25 cellular contexts compared by ENCODE assay signal in the genomic region with DNA sequence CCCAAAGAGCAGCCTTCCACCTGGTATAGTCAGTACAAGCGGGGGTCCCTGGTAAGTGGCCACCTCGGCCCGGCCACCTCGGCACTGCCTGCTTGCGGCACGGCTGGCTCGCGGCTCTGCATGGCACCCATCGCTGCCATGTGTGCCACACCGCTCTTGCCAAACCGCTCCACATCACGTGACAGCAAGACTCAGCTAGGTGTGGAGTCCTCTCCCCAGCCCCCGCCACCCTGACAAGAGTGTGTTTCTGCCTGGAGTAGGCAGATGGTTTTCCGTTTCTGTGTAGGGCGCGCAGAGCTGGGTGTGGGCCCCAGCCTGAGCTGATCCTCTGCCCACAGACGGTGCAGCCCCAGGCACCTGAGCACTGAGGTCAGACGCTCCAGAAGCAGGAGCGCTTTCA. TPM values are rescaled to one million over a fixed set of nuclear protein-coding genes. Genes with fewer than 3 reads are reported as not detected.
A peak's percentile ranks its signal among the peaks of the same experiment; 100 is the strongest.
DNase-seq lines count a peak whose midpoint lies in the region; ATAC-seq, FAIRE-seq and TF ChIP-seq lines count a peak whose summit lies in the region.
"Had no signal": no experiment of that assay in that cellular context is flagged by ENCODE, and none has a peak within 500 bp of the region (broad histone marks: within the 10 kb centered on the region; RNA-seq: fewer than 3 reads in every experiment).

No MANE protein-coding gene starts in this region.

- H4K8ac ChIP-seq in neuronal stem cell (ENCODE audit: low read depth, low read length) = no peak overlapping the region

- H3K23ac ChIP-seq in neuronal stem cell (ENCODE audit: low read depth, low read length, poor library complexity) = peak overlapping the region; percentile 89

- TF ChIP-seq POLR2A in K562 (conservative IDR thresholded peaks at IDR 0.05) = no peak

- H3K4me1 ChIP-seq in K562 (replicated peaks in 1 of 2; ENCODE audit: control insufficient read depth in 2 of 2, insufficient read depth in 2 of 2, low read length in 2 of 2) (no peaks in the 10 kb centered on the region; a peak in 1 of 5 replicates), neuronal stem cell (ENCODE audit: control insufficient read depth in 2 of 2, insufficient read depth in 1 of 2, low read depth in 1 of 2, low read length in 2 of 2) (peaks cover 0 to 9% of the 10 kb centered on the region in 2 donors)

- no peaks in the 10 kb centered on the region for H3K9me3 ChIP-seq in K562 (replicated peaks; ENCODE audit: control insufficient read depth, insufficient read depth, low read depth, low read length)
- peaks cover 0 to 3% of the 10 kb centered on the region in 2 donors for H3K9me3 ChIP-seq in neuronal stem cell (replicated peaks in 1 of 2; ENCODE audit: control insufficient read depth in 2 of 2, insufficient read depth in 1 of 2, low read depth in 1 of 2, low read length in 2 of 2)
- H3K9me3 ChIP-seq: BLaER1 had no signal

- H2AFZ ChIP-seq in K562 (ENCODE audit: low read depth, low read length) (no peak overlapping the region), neuronal stem cell (ENCODE audit: low read length) (no peak overlapping the region)

- no peak for ATAC-seq in K562
- ATAC-seq: SK-N-SH treated with all-trans-retinoic acid at 6 μM for 48 hours had no signal

- H2BK120ac ChIP-seq in neuronal stem cell (ENCODE audit: low read depth, low read length) = no peak overlapping the region

- H3K27ac ChIP-seq in K562 (ENCODE audit: extremely low read depth, low read depth, low read length) (no peak overlapping the region), neuronal stem cell (replicated peaks; ENCODE audit: low read length) (no peak overlapping the region)
- H3K27ac ChIP-seq: KMS-11 had no signal

- H3K14ac ChIP-seq in neuronal stem cell (ENCODE audit: low read length) = no peak overlapping the region

- H3K36me3 ChIP-seq in K562 (ENCODE audit: control insufficient read depth, insufficient read depth, low read length) (no peaks in the 10 kb centered on the region), neuronal stem cell (replicated peaks in 1 of 2; ENCODE audit: control insufficient read depth in 2 of 2, insufficient read depth in 2 of 2, low read length in 2 of 2) (peaks cover 0 to 9% of the 10 kb centered on the region in 2 donors)

- no peak overlapping the region for H2BK12ac ChIP-seq in neuronal stem cell (ENCODE audit: low read length)

- POLR2A ChIA-PET in K562 (lab: Yijun Ruan, JAX) = no interaction called here

- H3K36me3 Mint-ChIP-seq in endothelial cell (ENCODE audit: low read depth, unreplicated experiment) = peaks cover 4% of the 10 kb centered on the region
- H3K36me3 Mint-ChIP-seq: CD4-positive, alpha-beta memory T cell had no signal

- intact Hi-C loops in K562 (cut with micrococcal nuclease) = no loop called here
- intact Hi-C loops in cardiac septum (cut with DNase I) = loop anchor here (5.0 kb wide), 1 partner anchor 52 kb away; a partner anchor contains a TSS

- no peak overlapping the region for H3K27ac Mint-ChIP-seq in endothelial cell (ENCODE audit: unreplicated experiment)
- H3K27ac Mint-ChIP-seq: CD4-positive, alpha-beta memory T cell; HFFc6 had no signal

- H3K4ac ChIP-seq in neuronal stem cell (ENCODE audit: low read length) = no peak overlapping the region

- CTCF ChIA-PET in K562 (lab: Yijun Ruan, JAX; ENCODE audit: low intra/inter-chr PET ratio) = no interaction called here

- TF ChIP-seq CTCF in K562 (IDR thresholded peaks at IDR 0.05 in 2 of 3, conservative IDR thresholded peaks at IDR 0.05 in 1 of 3; ENCODE audit: insufficient read depth in 2 of 3, low read depth in 1 of 3, low read length in 3 of 3) (no peak), endothelial cell (IDR thresholded peaks at IDR 0.05; ENCODE audit: unreplicated experiment) (no peak)

- H4K20me1 ChIP-seq in K562 (replicated peaks; ENCODE audit: control insufficient read depth, insufficient read depth, low read length) = no peaks in the 10 kb centered on the region; the same call in 1 of the 2 replicates

- in situ Hi-C loops in K562 (cut with MboI) = no loop called here

- H3K9me3 Mint-ChIP-seq in endothelial cell (ENCODE audit: unreplicated experiment) = no peaks in the 10 kb centered on the region
- H3K9me3 Mint-ChIP-seq: CD4-positive, alpha-beta memory T cell; HFFc6 had no signal

- no peaks in the 10 kb centered on the region for H3K9me1 ChIP-seq in K562 (ENCODE audit: control insufficient read depth, insufficient read depth, low read length)

- no peak overlapping the region for H3K9ac ChIP-seq in K562 (ENCODE audit: insufficient read depth in 1 of 2, low read depth in 2 of 2, low read length in 2 of 2)
- no peak overlapping the region for H3K9ac ChIP-seq in neuronal stem cell (ENCODE audit: low read depth, low read length, poor library complexity)
- H3K9ac ChIP-seq: BLaER1, KMS-11 had no signal

- H2BK5ac ChIP-seq in neuronal stem cell (ENCODE audit: low read length) = no peak overlapping the region

- no peaks in the 10 kb centered on the region for H3K4me1 Mint-ChIP-seq in endothelial cell (ENCODE audit: unreplicated experiment)
- H3K4me1 Mint-ChIP-seq: CD4-positive, alpha-beta memory T cell had no signal

- WGBS in K562 (ENCODE audit: insufficient coverage, low coverage, missing lambda C conversion rate) = 0% methylated on average over 18 of the region's 19 CpGs
- no CpG with 5 or more reads among the region's 19 CpGs for WGBS in neuronal stem cell (ENCODE audit: extremely low coverage in 2 of 2, insufficient read length in 2 of 2, insufficient replicate concordance in 1 of 2), 2 donors

- no peak overlapping the region for H3K4me3 Mint-ChIP-seq in endothelial cell (ENCODE audit: unreplicated experiment)
- H3K4me3 Mint-ChIP-seq: CD4-positive, alpha-beta memory T cell; HFFc6 had no signal

- H4K91ac ChIP-seq in neuronal stem cell (ENCODE audit: low read depth, low read length, poor library complexity) = no peak overlapping the region

- BruUV-seq in K562 (replicated peaks; lab: Mats Ljungman, UMichigan) = no TSS peak

- peaks cover 4% of the 10 kb centered on the region for H3K79me1 ChIP-seq in neuronal stem cell (ENCODE audit: low read depth, low read length)

- H2AK5ac ChIP-seq in neuronal stem cell (ENCODE audit: low read depth, low read length) = no peak overlapping the region

- peak; percentile 78 for DNase-seq in DMS 273 (lab: John Stamatoyannopoulos, UW; ENCODE audit: unreplicated experiment)
- DNase-seq in NCI-H2171 treated with DMSO at 0.1 percent for 48 hours (lab: John Stamatoyannopoulos, UW) = peak; percentile 89
- DNase-seq in K562 (ENCODE audit: extremely low read depth in 1 of 4, low spot score in 3 of 4) = no peak
- no peak for DNase-seq in neuronal stem cell (ENCODE audit: low spot score)
- no peak for DNase-seq in endothelial cell (ENCODE audit: low spot score)
- no peak for DNase-seq in cardiac septum (ENCODE audit: low spot score)
- no peak for DNase-seq in NCI-H1930 (lab: John Stamatoyannopoulos, UW)
- no peak for DNase-seq in mesenteric fat pad (ENCODE audit: low spot score)
- DNase-seq: Calu3; CD4-positive, alpha-beta memory T cell; HFFc6; NCI-H1417; NCI-H2029; NCI-H446 treated with DMSO at 0.1 percent for 48 hours; NCI-H774; RPMI8226; SIG-M5 had no signal

- peak overlapping the region; percentile 2 for H2BK15ac ChIP-seq in neuronal stem cell (ENCODE audit: low read length)

- no peak for FAIRE-seq in K562 (lab: Jason Lieb, UNC)
- FAIRE-seq: GM12892, GM18507, H1 had no signal

- no peak overlapping the region for H3K18ac ChIP-seq in neuronal stem cell (ENCODE audit: low read length)

- no peaks in the 10 kb centered on the region for H3K79me2 ChIP-seq in K562 (ENCODE audit: control insufficient read depth, insufficient read depth, low read length)

- H3K27me3 ChIP-seq in K562 (ENCODE audit: control insufficient read depth in 2 of 2, insufficient read depth in 2 of 2, low read length in 2 of 2) (peaks cover 3 to 64% of the 10 kb centered on the region in 2 experiments; a peak in 4 of 5 replicates), neuronal stem cell (ENCODE audit: control insufficient read depth in 3 of 3, insufficient read depth in 3 of 3, low read depth in 1 of 3, low read length in 3 of 3) (peaks cover 0 to 27% (median 4%) of the 10 kb centered on the region in 3 experiments)
- H3K27me3 ChIP-seq: BLaER1 had no signal

- H3K27me3 Mint-ChIP-seq in endothelial cell (ENCODE audit: unreplicated experiment) = no peaks in the 10 kb centered on the region
- H3K27me3 Mint-ChIP-seq: CD4-positive, alpha-beta memory T cell had no signal

- TF ChIP-seq EP300 in K562 (IDR thresholded peaks at IDR 0.05; ENCODE audit: low read length) = no peak

- TF ChIP-seq RAD21 in K562 (CRISPR knock-in tag; conservative IDR thresholded peaks at IDR 0.05 in 1 of 2, IDR thresholded peaks at IDR 0.05 in 1 of 2) = no peak

- H3K4me2 ChIP-seq in K562 (ENCODE audit: insufficient read depth, low read length) = no peak overlapping the region
- no peak overlapping the region for H3K4me2 ChIP-seq in neuronal stem cell (ENCODE audit: insufficient read depth, low read length, poor library complexity, severe bottlenecking)
- H3K4me2 ChIP-seq: BLaER1, KMS-11 had no signal

- H3K4me3 ChIP-seq in K562 (no peak overlapping the region), neuronal stem cell (ENCODE audit: low read length in 2 of 2) (no peak overlapping the region)
- H3K4me3 ChIP-seq: BLaER1 had no signal

TF ChIP-seq in K562, 482 proteins besides CTCF, POLR2A, EP300 and RAD21 (continues in another document):
- TF ChIP-seq ZNF263 (CRISPR knock-in tag; IDR thresholded peaks at IDR 0.05; ENCODE audit: borderline replicate concordance) (no peak), CEBPG (CRISPR knock-in tag; IDR thresholded peaks at IDR 0.05) (no peak), CEBPG (tag; conservative IDR thresholded peaks at IDR 0.05 in 1 of 2, IDR thresholded peaks at IDR 0.05 in 1 of 2) (no peak)

RNA-seq across cellular contexts. Expression of a gene that starts 50.5 kb away (rescaled TPM):
- not detected in 2 replicates for total RNA-seq in K562 (2011; cell fraction: chromatin; rRNA removed; ENCODE audit: low replicate concordance)
- not detected in 2 replicates for total RNA-seq in K562 (2011; cell fraction: nucleolus; rRNA removed)
- total RNA-seq in K562 (2011; cell fraction: nucleoplasm; rRNA removed) = not detected in 2 replicates
- total RNA-seq in K562 (2014; rRNA removed) (not detected in 2 replicates), K562 (2014; rRNA removed; fragmentation: Illumina TruSeq; extraction: Trizol) (not detected in 2 replicates), K562 (2015; rRNA removed; fragmentation: Illumina TruSeq; extraction: Trizol) (not detected in 2 replicates), K562 (2021) (not detected in 2 replicates), endothelial cell (ENCODE audit: unreplicated experiment) (not detected), cardiac septum (not detected), mesenteric fat pad (1.2 TPM)
- polyA plus RNA-seq in K562 (2011; rRNA removed) (not detected in 2 replicates), K562 (2014; fragmentation: Illumina TruSeq; extraction: Trizol) (not detected in 2 replicates), K562 (2014; fragmentation: Nextera tagmentation; extraction: Ambion mirVana) (not detected), K562 (2014; rRNA removed) (not detected in 2 replicates)
- not detected in 2 replicates for polyA plus RNA-seq in K562 (2011; cell fraction: cytosol; rRNA removed)
- not detected in 2 replicates for polyA plus RNA-seq in K562 (2011; cell fraction: nucleus; rRNA removed)
- not detected in 2 replicates for polyA plus RNA-seq in K562 (2012)
- not detected in 2 replicates for polyA minus RNA-seq in K562 (2011; rRNA and poly(A)+ RNA removed)
- not detected in 2 replicates for polyA minus RNA-seq in K562 (2011; cell fraction: cytosol; rRNA and poly(A)+ RNA removed)
- polyA minus RNA-seq in K562 (2011; cell fraction: nucleus; rRNA and poly(A)+ RNA removed) = not detected in 2 replicates
- polyA plus RNA-seq in neuronal stem cell (2013, experiment 1 of 2) = not detected
- not detected for polyA plus RNA-seq in neuronal stem cell (2013, experiment 2 of 2)
- total RNA-seq: A172; Calu3; CD4-positive, alpha-beta memory T cell; H1; HFFc6; M059J had no signal
- polyA plus RNA-seq: CD4-positive, alpha-beta memory T cell; H1 had no signal

Comparison
In these comparisons a context has a peak if more than half of its experiments do, and no peak if none do; other contexts are left out.
1. DNase-seq: peak in DMS 273 (single experiment) and NCI-H2171 treated with DMSO at 0.1 percent for 48 hours (single experiment); none in K562 (0 of 4), neuronal stem cell (single experiment), endothelial cell (single experiment), cardiac septum (single experiment), NCI-H1930 (0 of 2) and mesenteric fat pad (single experiment).